In genomic region chr9:13804532-13804931, GRCh38 we compare ENCODE assay signal across 25 cellular contexts.
DNase-seq lines count a peak whose midpoint lies in the region; ATAC-seq, FAIRE-seq and TF ChIP-seq lines count a peak whose summit lies in the region.
"Had no signal": no experiment of that assay in that cellular context is flagged by ENCODE, and none has a peak within 500 bp of the region (broad histone marks: within the 10 kb centered on the region; RNA-seq: fewer than 3 reads in every experiment).

No MANE protein-coding gene starts in this region.

- no peaks in the 10 kb centered on the region for H3K79me2 ChIP-seq in PC-3 (ENCODE audit: low read length)

- H3K9me2 ChIP-seq in PC-3 (replicated peaks; ENCODE audit: low read length): no peaks in the 10 kb centered on the region

- peak; percentile 91 for ATAC-seq in PC-3
- no peak for ATAC-seq in HG02981 (IDR thresholded peaks at IDR 0.05; ENCODE audit: unreplicated experiment)
- ATAC-seq: activated naive CD4-positive, alpha-beta T cell treated with anti-CD3 and anti-CD28 coated beads, Interleukin-2, amount 50 U/mL, for 72 hours; activated T-helper 17 cell treated with anti-CD3 and anti-CD28 coated beads, Interleukin-2, amount 50 U/mL, for 72 hours; HCT116 had no signal

- H2AFZ ChIP-seq in PC-3 (ENCODE audit: low read length): 0 out of 2 replicates have a peak overlapping the region, but pooled peaks have one; percentile 12

- peak; percentile 55 for FAIRE-seq in H54 (lab: Jason Lieb, UNC)
- FAIRE-seq: colon had no signal

- H3F3A ChIP-seq in PC-3 (ENCODE audit: low read length, unreplicated experiment): no peaks in the 10 kb centered on the region

- H3K27ac ChIP-seq in PC-3 (ENCODE audit: low read length) (peak overlapping the region; percentile 68), colonic mucosa (no peak overlapping the region)
- H3K27ac ChIP-seq: ascending aorta, thyroid gland, VCaP had no signal

- H3K27me3 ChIP-seq in PC-3 (ENCODE audit: low read length) (no peaks in the 10 kb centered on the region), colonic mucosa (no peaks in the 10 kb centered on the region)
- H3K27me3 ChIP-seq: ascending aorta, thyroid gland had no signal

- intact Hi-C loops in PC-3 (cut with micrococcal nuclease): loop anchor here (1.0 kb wide), 1 partner anchor 97 kb away; no protein-coding TSS in a partner anchor
- intact Hi-C loops in colonic mucosa (cut with DNase I): no loop called here

- H3K4me1 ChIP-seq in PC-3 (ENCODE audit: insufficient read depth, low read length) (peaks cover 28% of the 10 kb centered on the region), colonic mucosa (no peaks in the 10 kb centered on the region)
- H3K4me1 ChIP-seq: ascending aorta, thyroid gland had no signal

- TF ChIP-seq CTCF in PC-3 (conservative IDR thresholded peaks at IDR 0.05; ENCODE audit: low read depth, low read length): no peak
- TF ChIP-seq CTCF in epithelial cell of esophagus (IDR thresholded peaks at IDR 0.05; ENCODE audit: insufficient read depth, low read depth, low read length, missing control alignments): no peak
- TF ChIP-seq CTCF in colonic mucosa (IDR thresholded peaks at IDR 0.05): no peak

- H3K4me3 ChIP-seq in PC-3 (ENCODE audit: low read length) (no peak overlapping the region), epithelial cell of esophagus (ENCODE audit: low read length) (no peak overlapping the region), colonic mucosa (no peak overlapping the region)
- H3K4me3 ChIP-seq: ascending aorta, thyroid gland had no signal

- no peaks in the 10 kb centered on the region for H3K36me3 ChIP-seq in PC-3 (ENCODE audit: low read depth, low read length)
- no peaks in the 10 kb centered on the region for H3K36me3 ChIP-seq in colonic mucosa
- H3K36me3 ChIP-seq: ascending aorta, thyroid gland had no signal

- POLR2A ChIA-PET in PC-3 (lab: Charles Lee; ENCODE audit: unreplicated experiment): interaction anchor here (0.5 kb wide), 2 partner anchors 293 to 1663 kb away, joined by 4 to 5 read pairs; no protein-coding TSS in a partner anchor

- CTCF ChIA-PET in PC-3 (lab: Charles Lee): no interaction called here

- 0 out of 2 replicates have a peak overlapping the region, but pooled peaks have one; percentile 8 for H3K9ac ChIP-seq in PC-3 (ENCODE audit: low read length)
- H3K9ac ChIP-seq in colonic mucosa (ENCODE audit: low read depth in 2 of 2, low read length in 2 of 2): no peak overlapping the region

- no peaks in the 10 kb centered on the region for H3K9me3 ChIP-seq in PC-3 (ENCODE audit: low read length)
- no peaks in the 10 kb centered on the region for H3K9me3 ChIP-seq in colonic mucosa
- H3K9me3 ChIP-seq: ascending aorta, thyroid gland had no signal

- H4K20me1 ChIP-seq in PC-3 (ENCODE audit: low read length): no peaks in the 10 kb centered on the region

- peak overlapping the region; percentile 42 for H3K4me2 ChIP-seq in PC-3 (ENCODE audit: low read length)

- TF ChIP-seq POLR2A in H54 (IDR thresholded peaks at IDR 0.05; ENCODE audit: low read depth, low read length): no peak

- no peak for DNase-seq in H54 (ENCODE audit: insufficient read length, low spot score)
- DNase-seq in PC-3: peak; percentile 87
- peak; percentile 28 for DNase-seq in epithelial cell of esophagus (ENCODE audit: low read depth)
- peak; percentile 23 for DNase-seq in myocyte (ENCODE audit: low read depth)
- no peak for DNase-seq in cerebellar nuclear complex (lab: John Stamatoyannopoulos, UW)
- no peak for DNase-seq in colonic mucosa
- DNase-seq: activated CD4-positive, alpha-beta T cell treated with anti-CD3 and anti-CD28 coated beads, Interleukin-2, amount 10 ng/mL, durations not matched to agents 7 days and 5 days; CD4-positive, alpha-beta memory T cell; GDM1; NCI-H1105 treated with DMSO at 0.1 percent for 48 hours; NCI-H2081 treated with DMSO at 0.1 percent for 48 hours; NCI-H446 treated with DMSO at 0.1 percent for 48 hours; NK-92 treated with Interleukin-12 subunit alpha and Interleukin-12 subunit beta, amount 100 ng/mL, for 24 hours; nucleus accumbens; retina; stimulated activated CD4-positive, alpha-beta T cell treated with anti-CD3 and anti-CD28 coated beads, Interleukin-12 subunit alpha, Interleukin-12 subunit beta, amount 100 ng/mL, for 4 hours; T-helper 2 cell; thyroid gland had no signal

- BruUV-seq in PC-3 (replicated peaks; lab: Mats Ljungman, UMichigan): no TSS peak

Comparison
In these comparisons a context has a peak if more than half of its experiments do, and no peak if none do; other contexts are left out.
1. DNase-seq: peak in PC-3 (single experiment), epithelial cell of esophagus (single experiment) and myocyte (single experiment); none in H54 (single experiment), cerebellar nuclear complex (0 of 2) and colonic mucosa (single experiment).